In genomic region chr17:47254403-47254943, GRCh38 we compare ENCODE assay signal across 8 cellular contexts. TPM values are rescaled to one million over a fixed set of nuclear protein-coding genes. Genes with fewer than 3 reads are reported as not detected.
A peak's percentile ranks its signal among the peaks of the same experiment; 100 is the strongest.
DNase-seq lines count a peak whose midpoint lies in the region; ATAC-seq and TF ChIP-seq lines count a peak whose summit lies in the region.

No MANE protein-coding gene starts in this region.

- ATAC-seq in GM18511 (IDR thresholded peaks at IDR 0.05; ENCODE audit: unreplicated experiment), result peak; percentile 20
- ATAC-seq in RWPE2 (ENCODE audit: low read depth), result no peak

- H3K9me3 ChIP-seq in RWPE2 (ENCODE audit: severe bottlenecking) (no peaks in the 10 kb centered on the region), sigmoid colon (no peaks in the 10 kb centered on the region)

- no peaks in the 10 kb centered on the region for H3K27me3 ChIP-seq in RWPE2 (ENCODE audit: insufficient read depth, poor library complexity, severe bottlenecking)
- no peaks in the 10 kb centered on the region for H3K27me3 ChIP-seq in sigmoid colon

- H3K36me3 ChIP-seq in RWPE2 (ENCODE audit: low read depth) (no peaks in the 10 kb centered on the region), sigmoid colon (no peaks in the 10 kb centered on the region)

- DNase-seq in RWPE2 (ENCODE audit: low spot score) (no peak), fibroblast of pulmonary artery (ENCODE audit: low read depth) (no peak), sigmoid colon (peak; percentile 66), COR-L47 (lab: John Stamatoyannopoulos, UW) (no peak), SW480 (ENCODE audit: low spot score) (no peak), putamen (ENCODE audit: low spot score) (no peak)
- no peak for DNase-seq in activated CD4-positive, CD25-positive, alpha-beta regulatory T cell (lab: John Stamatoyannopoulos, UW)

- WGBS in sigmoid colon, 2 donors, result 10 to 17% methylated on average over 15 of the region's 15 CpGs

- intact Hi-C loops in sigmoid colon (cut with DNase I), result loop anchor here (1.0 to 2.0 kb wide), 2 partner anchors 20 to 26 kb away; no protein-coding TSS in a partner anchor

- H3K4me1 ChIP-seq in RWPE2 (ENCODE audit: insufficient read depth, poor library complexity, severe bottlenecking), result peaks cover 8% of the 10 kb centered on the region
- H3K4me1 ChIP-seq in sigmoid colon, result peaks cover 0 to 38% (median 34%) of the 10 kb centered on the region in 4 donors

- H3K4me3 ChIP-seq in RWPE2 (ENCODE audit: severe bottlenecking) (peak overlapping the region; percentile 48), fibroblast of pulmonary artery (replicated peaks; ENCODE audit: low read depth, low read length) (peak overlapping the region; percentile 66), sigmoid colon (peak overlapping the region; percentile 78 to 92 (median 84))

- no peak for TF ChIP-seq EP300 in sigmoid colon (IDR thresholded peaks at IDR 0.05)

- TF ChIP-seq CTCF in RWPE2 (IDR thresholded peaks at IDR 0.05; ENCODE audit: poor library complexity, severe bottlenecking) (no peak), fibroblast of pulmonary artery (IDR thresholded peaks at IDR 0.05; ENCODE audit: low read length, missing control alignments) (no peak), sigmoid colon (IDR thresholded peaks at IDR 0.05) (no peak)

- no peak for TF ChIP-seq POLR2A in sigmoid colon (IDR thresholded peaks at IDR 0.05)

- no peak overlapping the region for H3K27ac ChIP-seq in RWPE2 (ENCODE audit: poor library complexity, severe bottlenecking)
- H3K27ac ChIP-seq in sigmoid colon, result peak overlapping the region; percentile 90 to 94 (median 93)

RNA-seq across cellular contexts. Expression of gene ITGB3, which starts 0.8 kb away (rescaled TPM):
- total RNA-seq in sigmoid colon, result 10 to 100 TPM; 28.5 to 62.7 (median 40.1) TPM
- polyA plus RNA-seq in sigmoid colon, result 1 to 10 TPM in 2 of 3 donors, under 1 TPM in 1; 0.69 to 3.4 (median 1.8) TPM

RNA-seq across cellular contexts. Expression of gene MYL4, which starts 45.3 kb away (rescaled TPM):
- 1 to 10 TPM in 1 of 4 donors, not detected in 3; 1.1 TPM for total RNA-seq in sigmoid colon
- 1 to 10 TPM in 1 of 3 donors, under 1 TPM in 1, not detected in 1; 0.31 to 2.8 TPM for polyA plus RNA-seq in sigmoid colon
